ENCODE assay signal across 7 cellular contexts in the genomic region with DNA sequence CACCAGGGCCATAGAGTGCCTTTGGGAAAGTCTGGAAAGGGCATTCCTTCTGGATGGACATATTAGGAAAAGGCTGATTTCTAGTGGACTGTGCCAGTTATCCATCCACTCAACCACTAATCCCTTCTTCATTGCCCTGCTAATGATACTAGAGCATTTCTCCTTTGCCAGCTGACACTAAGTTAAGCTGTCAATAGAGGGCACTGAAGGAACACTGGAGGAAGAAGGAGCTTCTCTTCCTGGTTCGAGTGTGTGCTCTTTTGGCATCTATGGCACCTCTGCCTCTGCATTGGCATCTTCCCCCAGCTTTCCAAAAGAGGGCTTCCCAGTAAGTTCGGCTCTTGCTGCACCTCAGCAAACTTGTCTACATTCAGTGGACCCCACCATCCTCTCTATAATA.
DNase-seq lines count a peak whose midpoint lies in the region; ATAC-seq and TF ChIP-seq lines count a peak whose summit lies in the region.

No MANE protein-coding gene starts in this region.

- no peak overlapping the region for H3K27ac ChIP-seq in Karpas-422 (ENCODE audit: low read length)
- H3K27ac ChIP-seq in RWPE1 = no peak overlapping the region
- H3K27ac ChIP-seq in iPS DF 6.9 (ENCODE audit: low read length) = no peak overlapping the region
- no peak overlapping the region for H3K27ac ChIP-seq in adrenal gland

- no peaks in the 10 kb centered on the region for H3K9me3 Mint-ChIP-seq in activated T-helper 2 cell treated with anti-CD3 and anti-CD28 coated beads, Interferon-gamma antibody, Interleukin-2, Interleukin-4, amounts not matched to agents 10 μg/mL and 5 μg/mL and 100 μg/mL, durations not matched to agents 14 hours and 24 hours and 36 hours

- H4K20me1 ChIP-seq in Karpas-422 (ENCODE audit: insufficient read depth, low read depth, low read length) = no peaks in the 10 kb centered on the region

- intact Hi-C loops in activated T-helper 2 cell treated with anti-CD3 and anti-CD28 coated beads, Interferon-gamma antibody, Interleukin-2, Interleukin-4, amounts not matched to agents 10 μg/mL and 5 μg/mL and 100 μg/mL, durations not matched to agents 14 hours and 24 hours and 36 hours (cut with micrococcal nuclease) = no loop called here
- intact Hi-C loops in adrenal gland (cut with DNase I) = no loop called here

- H3K27ac Mint-ChIP-seq in activated T-helper 2 cell treated with anti-CD3 and anti-CD28 coated beads, Interferon-gamma antibody, Interleukin-2, Interleukin-4, amounts not matched to agents 10 μg/mL and 5 μg/mL and 100 μg/mL, durations not matched to agents 14 hours and 24 hours and 36 hours = no peak overlapping the region

- TF ChIP-seq POLR2A in adrenal gland (IDR thresholded peaks at IDR 0.05) = no peak

- no peaks in the 10 kb centered on the region for H3K27me3 ChIP-seq in Karpas-422 (ENCODE audit: low read length)
- H3K27me3 ChIP-seq in iPS DF 6.9 (ENCODE audit: control insufficient read depth, insufficient read depth, low read length) = no peaks in the 10 kb centered on the region
- peaks cover 5% of the 10 kb centered on the region for H3K27me3 ChIP-seq in adrenal gland

- no peaks in the 10 kb centered on the region for H3K36me3 Mint-ChIP-seq in activated T-helper 2 cell treated with anti-CD3 and anti-CD28 coated beads, Interferon-gamma antibody, Interleukin-2, Interleukin-4, amounts not matched to agents 10 μg/mL and 5 μg/mL and 100 μg/mL, durations not matched to agents 14 hours and 24 hours and 36 hours (ENCODE audit: low read depth)

- H2AFZ ChIP-seq in Karpas-422 (ENCODE audit: low read length) = peak overlapping the region; percentile 61

- no peak overlapping the region for H3K4me3 Mint-ChIP-seq in activated T-helper 2 cell treated with anti-CD3 and anti-CD28 coated beads, Interferon-gamma antibody, Interleukin-2, Interleukin-4, amounts not matched to agents 10 μg/mL and 5 μg/mL and 100 μg/mL, durations not matched to agents 14 hours and 24 hours and 36 hours (ENCODE audit: low read depth)

- peak; percentile 35 for DNase-seq in GM12865 (ENCODE audit: low read depth)
- peak; percentile 80 for DNase-seq in Karpas-422
- DNase-seq in RWPE1 (ENCODE audit: low spot score) = peak; percentile 12
- DNase-seq in iPS DF 6.9 (ENCODE audit: low read depth, low spot score) = peak; percentile 4
- DNase-seq in activated T-helper 2 cell treated with anti-CD3 and anti-CD28 coated beads, Interferon-gamma antibody, Interleukin-2, Interleukin-4, amounts not matched to agents 10 μg/mL and 5 μg/mL and 100 μg/mL, durations not matched to agents 14 hours and 24 hours and 36 hours (ENCODE audit: low spot score) = no peak
- no peak for DNase-seq in adrenal gland

- POLR2A ChIA-PET in RWPE1 (lab: Yijun Ruan, JAX; ENCODE audit: low non-redundant PET) = no interaction called here

- CTCF ChIA-PET in RWPE1 (lab: Yijun Ruan, JAX) = interaction anchor here (0.5 kb wide), 1 partner anchor 99 kb away, joined by 4 read pairs; no protein-coding TSS in a partner anchor

- no peaks in the 10 kb centered on the region for H3K9me2 ChIP-seq in Karpas-422 (replicated peaks; ENCODE audit: insufficient read depth, low read length)

- H3K4me1 Mint-ChIP-seq in activated T-helper 2 cell treated with anti-CD3 and anti-CD28 coated beads, Interferon-gamma antibody, Interleukin-2, Interleukin-4, amounts not matched to agents 10 μg/mL and 5 μg/mL and 100 μg/mL, durations not matched to agents 14 hours and 24 hours and 36 hours (ENCODE audit: low read depth) = no peaks in the 10 kb centered on the region

- H3K79me2 ChIP-seq in Karpas-422 (ENCODE audit: low read length) = no peaks in the 10 kb centered on the region

- no peak overlapping the region for H3K4me2 ChIP-seq in Karpas-422 (ENCODE audit: low read depth, low read length, poor library complexity, severe bottlenecking)

- TF ChIP-seq CTCF in GM12865 (IDR thresholded peaks at IDR 0.05; ENCODE audit: insufficient read depth, low read depth, low read length, missing control alignments) (peak; percentile 42), RWPE1 (conservative IDR thresholded peaks at IDR 0.05; ENCODE audit: low read depth) (no peak), adrenal gland (IDR thresholded peaks at IDR 0.05) (peak in 2 of 6 experiments; percentile 11 to 13)

- H3K4me3 ChIP-seq in GM12865 (ENCODE audit: low read depth, low read length) (no peak overlapping the region), Karpas-422 (ENCODE audit: low read length) (no peak overlapping the region), iPS DF 6.9 (ENCODE audit: low read length) (no peak overlapping the region), adrenal gland (no peak overlapping the region)

- H3K9me3 ChIP-seq in Karpas-422 (ENCODE audit: low read length) = no peaks in the 10 kb centered on the region
- H3K9me3 ChIP-seq in iPS DF 6.9 (ENCODE audit: control insufficient read depth, insufficient read depth, low read length) = no peaks in the 10 kb centered on the region
- H3K9me3 ChIP-seq in adrenal gland (replicated peaks in 1 of 3) = no peaks in the 10 kb centered on the region

- no peaks in the 10 kb centered on the region for H3K36me3 ChIP-seq in Karpas-422 (ENCODE audit: insufficient read depth, low read length)
- no peaks in the 10 kb centered on the region for H3K36me3 ChIP-seq in iPS DF 6.9 (ENCODE audit: control insufficient read depth, insufficient read depth, low read length)
- H3K36me3 ChIP-seq in adrenal gland (replicated peaks in 1 of 2) = no peaks in the 10 kb centered on the region

- H3K4me1 ChIP-seq in Karpas-422 (ENCODE audit: low read length) = no peaks in the 10 kb centered on the region
- H3K4me1 ChIP-seq in iPS DF 6.9 (ENCODE audit: control insufficient read depth, insufficient read depth, low read length) = no peaks in the 10 kb centered on the region
- no peaks in the 10 kb centered on the region for H3K4me1 ChIP-seq in adrenal gland (replicated peaks in 1 of 2)

- no peaks in the 10 kb centered on the region for H3K27me3 Mint-ChIP-seq in activated T-helper 2 cell treated with anti-CD3 and anti-CD28 coated beads, Interferon-gamma antibody, Interleukin-2, Interleukin-4, amounts not matched to agents 10 μg/mL and 5 μg/mL and 100 μg/mL, durations not matched to agents 14 hours and 24 hours and 36 hours (ENCODE audit: low read depth)

- H3K9ac ChIP-seq in Karpas-422 (ENCODE audit: low read length) = no peak overlapping the region

- peak; percentile 74 for ATAC-seq in GM21737 (IDR thresholded peaks at IDR 0.05; ENCODE audit: unreplicated experiment)

- WGBS in iPS DF 6.9 (ENCODE audit: insufficient coverage, insufficient read length) = no CpG with 5 or more reads among the region's 2 CpGs
- WGBS in adrenal gland, 4 donors = 35 to 45% (median 42%) methylated on average over 2 of the region's 2 CpGs

Comparison
In these comparisons a context has a peak if more than half of its experiments do, and no peak if none do; other contexts are left out.
1. DNase-seq: peak in GM12865 (single experiment), Karpas-422 (single experiment), RWPE1 (single experiment) and iPS DF 6.9 (single experiment); none in activated T-helper 2 cell treated with anti-CD3 and anti-CD28 coated beads, Interferon-gamma antibody, Interleukin-2, Interleukin-4, amounts not matched to agents 10 μg/mL and 5 μg/mL and 100 μg/mL, durations not matched to agents 14 hours and 24 hours and 36 hours (single experiment) and adrenal gland (0 of 7).